Comparison of ENCODE assay signal across 8 cellular contexts in genomic region chr10:5629789-5630436, GRCh38. TPM values are rescaled to one million over a fixed set of nuclear protein-coding genes. Genes with fewer than 3 reads are reported as not detected.
A peak's percentile ranks its signal among the peaks of the same experiment; 100 is the strongest.
DNase-seq lines count a peak whose midpoint lies in the region; ATAC-seq and TF ChIP-seq lines count a peak whose summit lies in the region.

No MANE protein-coding gene starts in this region.

- CTCF ChIA-PET in GM10248 (lab: Yijun Ruan, JAX), result interaction anchor here (0.6 to 7.5 kb wide), 43 partner anchors 8 to 815 kb away, joined by 3 to 73 read pairs (median 4); partner anchors contain the start of genes ANKRD16, CALML3 and FBH1

- H3K27ac ChIP-seq in ascending aorta (peak overlapping the region; percentile 41 to 80), smooth muscle cell (ENCODE audit: low read depth) (peak overlapping the region; percentile 72)

- WGBS in smooth muscle cell (ENCODE audit: low lambda C conversion rate), result 53% methylated on average over 14 of the region's 14 CpGs

- peaks cover 14% of the 10 kb centered on the region for H3K4me1 Mint-ChIP-seq in T-helper 17 cell

- peak overlapping the region; percentile 25 for H3K4me3 Mint-ChIP-seq in T-helper 17 cell

- H3K4me2 ChIP-seq in Loucy (ENCODE audit: low read depth, low read length, poor library complexity, severe bottlenecking), result peak overlapping the region; percentile 56
- peak overlapping the region; percentile 77 for H3K4me2 ChIP-seq in smooth muscle cell

- H2AFZ ChIP-seq in Loucy (ENCODE audit: low read length) (no peak overlapping the region; the same call in 1 of the 2 replicates), smooth muscle cell (ENCODE audit: low read depth) (no peak overlapping the region)

- no peaks in the 10 kb centered on the region for H3K9me2 ChIP-seq in Loucy (replicated peaks; ENCODE audit: low read depth, low read length)

- no peak overlapping the region for H3K27ac Mint-ChIP-seq in T-helper 17 cell

- H3K4me3 ChIP-seq in Loucy (ENCODE audit: low read length, poor library complexity, severe bottlenecking) (peak overlapping the region; percentile 30), ascending aorta (no peak overlapping the region), smooth muscle cell (no peak overlapping the region)

- intact Hi-C loops in ascending aorta (cut with DNase I), result loop anchor here (5.0 to 10.0 kb wide), 2 partner anchors 242 to 815 kb away; no protein-coding TSS in a partner anchor

- no peaks in the 10 kb centered on the region for H3K79me2 ChIP-seq in Loucy (ENCODE audit: insufficient read depth, low read length)
- no peaks in the 10 kb centered on the region for H3K79me2 ChIP-seq in smooth muscle cell (ENCODE audit: low read depth)

- POLR2A ChIA-PET in GM10248 (lab: Yijun Ruan, JAX), result interaction anchor here (0.7 kb wide), 1 partner anchor 670 kb away, joined by 4 read pairs; no protein-coding TSS in a partner anchor

- peaks cover 22% of the 10 kb centered on the region for H3K4me1 ChIP-seq in Loucy (ENCODE audit: insufficient read depth, low read length, poor library complexity, severe bottlenecking)
- peaks cover 6 to 64% of the 10 kb centered on the region in 2 donors for H3K4me1 ChIP-seq in ascending aorta
- peaks cover 3% of the 10 kb centered on the region for H3K4me1 ChIP-seq in smooth muscle cell (ENCODE audit: low read depth)

- no peaks in the 10 kb centered on the region for H3K36me3 ChIP-seq in Loucy (ENCODE audit: insufficient read depth, low read length)
- no peaks in the 10 kb centered on the region for H3K36me3 ChIP-seq in ascending aorta
- no peaks in the 10 kb centered on the region for H3K36me3 ChIP-seq in smooth muscle cell (ENCODE audit: low read depth)

- H3K27me3 Mint-ChIP-seq in T-helper 17 cell, result peaks cover 9% of the 10 kb centered on the region

- DNase-seq in GM10248 (ENCODE audit: extremely low spot score) (peak; percentile 78), GOT3 (lab: John Stamatoyannopoulos, UW) (peak; percentile 7), T-helper 17 cell (peak; percentile 60 to 89 (median 66)), ascending aorta (ENCODE audit: low spot score in 2 of 2) (peak in 1 of 2 donors; percentile 83), hippocampal formation (lab: John Stamatoyannopoulos, UW) (peak; percentile 54 to 66), smooth muscle cell (lab: John Stamatoyannopoulos, UW; ENCODE audit: unreplicated experiment) (peak; percentile 61), DMS79 (lab: John Stamatoyannopoulos, UW) (no peak)

- H3K9ac ChIP-seq in Loucy (ENCODE audit: low read depth, low read length, poor library complexity, severe bottlenecking), result peak overlapping the region; percentile 46
- no peak overlapping the region for H3K9ac ChIP-seq in smooth muscle cell (ENCODE audit: low read depth)

- no peaks in the 10 kb centered on the region for H4K20me1 ChIP-seq in Loucy (ENCODE audit: insufficient read depth, low read length, poor library complexity, severe bottlenecking)
- H4K20me1 ChIP-seq in smooth muscle cell (ENCODE audit: low read depth), result no peaks in the 10 kb centered on the region

- H3F3A ChIP-seq in Loucy (ENCODE audit: low read depth) (no peaks in the 10 kb centered on the region), smooth muscle cell (ENCODE audit: low read depth) (peaks cover 7% of the 10 kb centered on the region)

- ATAC-seq in T-helper 17 cell, result peak; percentile 98

- no peaks in the 10 kb centered on the region for H3K36me3 Mint-ChIP-seq in T-helper 17 cell (ENCODE audit: low read depth)

- H3K27me3 ChIP-seq in Loucy (ENCODE audit: insufficient read depth, low read length, poor library complexity, severe bottlenecking), result no peaks in the 10 kb centered on the region
- no peaks in the 10 kb centered on the region for H3K27me3 ChIP-seq in ascending aorta
- H3K27me3 ChIP-seq in smooth muscle cell (ENCODE audit: low read depth), result no peaks in the 10 kb centered on the region

- TF ChIP-seq CTCF in GM10248 (IDR thresholded peaks at IDR 0.05; ENCODE audit: control extremely low read depth, extremely low read depth, low read depth, missing control alignments) (peak; percentile 93), Loucy (conservative IDR thresholded peaks at IDR 0.05; ENCODE audit: low read length) (peak; percentile 98), ascending aorta (IDR thresholded peaks at IDR 0.05) (peak; percentile 61 to 82 (median 81)), smooth muscle cell (IDR thresholded peaks at IDR 0.05; ENCODE audit: borderline replicate concordance, insufficient read depth, poor library complexity, severe bottlenecking) (peak; percentile 93)

- H3K9me3 ChIP-seq in Loucy (ENCODE audit: insufficient read depth, low read depth, low read length) (no peaks in the 10 kb centered on the region), T-helper 17 cell (ENCODE audit: control insufficient read depth, low read length, poor library complexity, severe bottlenecking) (no peaks in the 10 kb centered on the region), ascending aorta (no peaks in the 10 kb centered on the region), smooth muscle cell (replicated peaks; ENCODE audit: low read depth) (no peaks in the 10 kb centered on the region)

RNA-seq across cellular contexts. Expression of gene ASB13, which starts 36.5 kb away (rescaled TPM):
- total RNA-seq in T-helper 17 cell (10 to 100 TPM in 1 of 2 donors, 1 to 10 TPM in 1; 6.0 to 11.6 TPM), ascending aorta (15.3 TPM), smooth muscle cell (12.6 and 22.6 TPM in 2 replicates)
- polyA plus RNA-seq in smooth muscle cell, result 26.4 and 34.7 TPM in 2 replicates

RNA-seq across cellular contexts. Expression of gene TASOR2, which starts 54.7 kb away (rescaled TPM):
- total RNA-seq in T-helper 17 cell, result 10 to 100 TPM; 50.6 to 63.6 TPM
- total RNA-seq in ascending aorta, result 12.2 TPM
- 123 and 132 TPM in 2 replicates for total RNA-seq in smooth muscle cell
- polyA plus RNA-seq in smooth muscle cell, result 15.4 and 24.3 TPM in 2 replicates
